1 cellular context compared by ENCODE assay signal in the genomic region with DNA sequence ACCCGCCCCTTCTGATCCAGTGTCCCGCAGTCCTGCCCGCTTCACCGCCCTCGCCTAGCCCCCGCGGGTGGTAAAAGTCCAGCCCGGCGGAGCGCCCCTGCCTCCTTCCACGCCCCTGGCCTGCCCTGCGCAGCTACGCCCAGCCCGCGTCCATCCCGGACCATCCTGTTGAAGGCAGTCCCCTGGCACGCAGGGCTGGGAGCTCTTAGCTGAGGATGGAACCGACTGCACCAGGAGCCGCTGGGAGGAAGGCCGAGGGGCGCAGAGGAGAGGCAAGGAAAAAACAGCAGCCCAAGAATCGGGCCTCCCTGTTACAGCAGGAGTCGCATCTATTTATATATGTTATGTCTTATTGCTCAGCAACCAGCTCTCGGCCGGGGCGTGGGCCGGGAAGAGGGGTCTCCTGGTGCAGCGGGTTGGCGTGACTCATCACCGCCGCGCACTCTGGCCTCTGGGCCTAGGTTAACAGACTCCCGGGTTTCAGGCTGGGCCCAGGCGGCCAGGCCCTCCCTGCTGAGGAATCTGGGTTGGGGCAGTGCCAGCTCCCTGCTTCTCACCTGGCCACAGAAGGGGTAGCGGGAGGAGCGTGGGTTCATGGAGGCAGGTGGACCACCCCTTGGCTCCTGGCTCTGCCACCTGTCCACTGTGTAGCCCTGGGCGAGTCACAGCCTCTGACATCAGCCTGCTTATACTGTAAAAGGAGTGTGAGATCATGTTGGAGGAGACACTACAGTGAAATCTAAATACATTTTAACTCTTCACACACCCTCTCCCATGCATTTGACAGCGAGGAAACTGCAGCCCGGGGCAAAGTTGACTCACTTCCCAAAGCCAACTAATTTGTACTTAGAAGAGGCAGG.
TF ChIP-seq lines count a peak whose summit lies in the region.

No MANE protein-coding gene starts in this region.

TF ChIP-seq in WTC11, 78 proteins besides CTCF, POLR2A, EP300 and RAD21 (continued from another document):
- TF ChIP-seq, protein P1, sequence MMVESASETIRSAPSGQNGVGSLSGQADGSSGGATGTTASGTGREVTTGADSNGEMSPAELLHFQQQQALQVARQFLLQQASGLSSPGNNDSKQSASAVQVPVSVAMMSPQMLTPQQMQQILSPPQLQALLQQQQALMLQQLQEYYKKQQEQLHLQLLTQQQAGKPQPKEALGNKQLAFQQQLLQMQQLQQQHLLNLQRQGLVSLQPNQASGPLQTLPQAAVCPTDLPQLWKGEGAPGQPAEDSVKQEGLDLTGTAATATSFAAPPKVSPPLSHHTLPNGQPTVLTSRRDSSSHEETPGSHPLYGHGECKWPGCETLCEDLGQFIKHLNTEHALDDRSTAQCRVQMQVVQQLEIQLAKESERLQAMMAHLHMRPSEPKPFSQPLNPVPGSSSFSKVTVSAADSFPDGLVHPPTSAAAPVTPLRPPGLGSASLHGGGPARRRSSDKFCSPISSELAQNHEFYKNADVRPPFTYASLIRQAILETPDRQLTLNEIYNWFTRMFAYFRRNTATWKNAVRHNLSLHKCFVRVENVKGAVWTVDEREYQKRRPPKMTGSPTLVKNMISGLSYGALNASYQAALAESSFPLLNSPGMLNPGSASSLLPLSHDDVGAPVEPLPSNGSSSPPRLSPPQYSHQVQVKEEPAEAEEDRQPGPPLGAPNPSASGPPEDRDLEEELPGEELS (CRISPR knock-in tag; IDR thresholded peaks at IDR 0.05) = no peak
- no peak for TF ChIP-seq EMX1 (CRISPR knock-in tag; IDR thresholded peaks at IDR 0.05)
